In genomic region chrX:40092808-40093435, GRCh38 we compare ENCODE assay signal across 13 cellular contexts. TPM values are rescaled to one million over a fixed set of nuclear protein-coding genes. Genes with fewer than 3 reads are reported as not detected.
DNase-seq lines count a peak whose midpoint lies in the region; ATAC-seq, FAIRE-seq and TF ChIP-seq lines count a peak whose summit lies in the region.
"Had no signal": no experiment of that assay in that cellular context is flagged by ENCODE, and none has a peak within 500 bp of the region (broad histone marks: within the 10 kb centered on the region; RNA-seq: fewer than 3 reads in every experiment).

No MANE protein-coding gene starts in this region.

- DNase-seq in HepG2 (ENCODE audit: low spot score): no peak
- no peak for DNase-seq in right lobe of liver
- DNase-seq in Panc1 (ENCODE audit: low read depth, low spot score): no peak
- DNase-seq in NCI-H1930 (lab: John Stamatoyannopoulos, UW): no peak
- DNase-seq in pancreas: no peak
- DNase-seq: activated CD4-positive, alpha-beta T cell treated with anti-CD3 and anti-CD28 coated beads for 1 hour; cortex of kidney; NCI-H187; NCI-H82; ovary had no signal

- no peak for ATAC-seq in HepG2
- no peak for ATAC-seq in right lobe of liver
- ATAC-seq in Panc1: no peak
- ATAC-seq in HG02759 (IDR thresholded peaks at IDR 0.05; ENCODE audit: unreplicated experiment): no peak
- no peak for ATAC-seq in HG03521 (IDR thresholded peaks at IDR 0.05; ENCODE audit: unreplicated experiment)
- no peak for ATAC-seq in pancreas

- FAIRE-seq in HepG2 (lab: Jason Lieb, UNC) (no peak), pancreas (lab: Jason Lieb, UNC) (no peak)

- H3K36me3 ChIP-seq in HepG2 (replicated peaks in 1 of 2; ENCODE audit: control insufficient read depth in 1 of 2, insufficient read depth in 2 of 2, low read length in 2 of 2) (no peaks in the 10 kb centered on the region), right lobe of liver (no peaks in the 10 kb centered on the region), Panc1 (ENCODE audit: control insufficient read depth, insufficient read depth, low read length) (no peaks in the 10 kb centered on the region), pancreas (no peaks in the 10 kb centered on the region)
- H3K36me3 ChIP-seq: ovary had no signal

- TF ChIP-seq CTCF in HepG2 (CRISPR knock-in tag; IDR thresholded peaks at IDR 0.05): no peak
- TF ChIP-seq CTCF in right lobe of liver (IDR thresholded peaks at IDR 0.05): no peak
- TF ChIP-seq CTCF in Panc1 (IDR thresholded peaks at IDR 0.05): no peak
- no peak for TF ChIP-seq CTCF in pancreas (IDR thresholded peaks at IDR 0.05)

- H3K4me1 ChIP-seq in HepG2 (ENCODE audit: insufficient read depth, low read length): peaks cover 53% of the 10 kb centered on the region
- H3K4me1 ChIP-seq in right lobe of liver: peaks cover 0 to 29% (median 3%) of the 10 kb centered on the region in 4 donors
- H3K4me1 ChIP-seq in Panc1 (ENCODE audit: control insufficient read depth, insufficient read depth, low read length): peaks cover 11% of the 10 kb centered on the region
- H3K4me1 ChIP-seq in pancreas: peaks cover 0 to 12% (median 0%) of the 10 kb centered on the region in 3 donors

- H3K9me3 ChIP-seq in HepG2 (ENCODE audit: low read length): no peaks in the 10 kb centered on the region
- no peaks in the 10 kb centered on the region for H3K9me3 ChIP-seq in right lobe of liver
- no peaks in the 10 kb centered on the region for H3K9me3 ChIP-seq in Panc1 (ENCODE audit: control insufficient read depth, insufficient read depth, low read depth, low read length)
- no peaks in the 10 kb centered on the region for H3K9me3 ChIP-seq in pancreas
- H3K9me3 ChIP-seq: ovary had no signal

- no peaks in the 10 kb centered on the region for H3K27me3 ChIP-seq in HepG2 (ENCODE audit: control insufficient read depth in 1 of 2, insufficient read depth in 2 of 2, low read length in 2 of 2)
- peaks cover 0 to 4% of the 10 kb centered on the region in 2 donors for H3K27me3 ChIP-seq in right lobe of liver
- H3K27me3 ChIP-seq in Panc1 (ENCODE audit: control insufficient read depth, insufficient read depth, low read length): no peaks in the 10 kb centered on the region
- H3K27me3 ChIP-seq in pancreas: no peaks in the 10 kb centered on the region
- H3K27me3 ChIP-seq: ovary had no signal

- TF ChIP-seq EP300 in HepG2 (IDR thresholded peaks at IDR 0.05; ENCODE audit: low read depth in 2 of 2, low read length in 2 of 2) (no peak), HepG2 (CRISPR knock-in tag; IDR thresholded peaks at IDR 0.05; ENCODE audit: borderline replicate concordance) (no peak)

- H4K20me1 ChIP-seq in HepG2 (ENCODE audit: insufficient read depth, low read length): peaks cover 63% of the 10 kb centered on the region

- H2AFZ ChIP-seq in HepG2 (ENCODE audit: low read length): no peak overlapping the region

- no peak overlapping the region for H3K4me2 ChIP-seq in HepG2 (ENCODE audit: low read depth, low read length)

- no peak for TF ChIP-seq RAD21 in HepG2 (CRISPR knock-in tag; IDR thresholded peaks at IDR 0.05)

- H3K27ac ChIP-seq in HepG2 (ENCODE audit: extremely low read length, insufficient read depth, low read length) (no peak overlapping the region), right lobe of liver (no peak overlapping the region), Panc1 (ENCODE audit: low read length) (peak overlapping the region; percentile 73), pancreas (no peak overlapping the region)

- TF ChIP-seq POLR2A in HepG2 (IDR thresholded peaks at IDR 0.05; ENCODE audit: insufficient read depth in 1 of 2, low read depth in 2 of 2, low read length in 2 of 2): no peak
- no peak for TF ChIP-seq POLR2A in right lobe of liver (IDR thresholded peaks at IDR 0.05)

- intact Hi-C loops in HepG2 (cut with micrococcal nuclease; ENCODE audit: unreplicated experiment) (no loop called here), right lobe of liver (cut with DNase I) (no loop called here), Panc1 (cut with micrococcal nuclease; ENCODE audit: unreplicated experiment) (loop anchor here (5.0 kb wide), 1 partner anchor 79 kb away; no protein-coding TSS in a partner anchor), pancreas (cut with DNase I) (no loop called here)

- in situ Hi-C loops in HepG2 (cut with HindIII; ENCODE audit: extremely low pct_ligation_motif_present, low pct_unique_long_range_greater_than_20kb): no loop called here
- in situ Hi-C loops in Panc1 (cut with HindIII; ENCODE audit: low pct_unique_long_range_greater_than_20kb, low sequenced_read_pairs): no loop called here

- CTCF ChIA-PET in HepG2 (lab: Yijun Ruan, JAX; ENCODE audit: low intra/inter-chr PET ratio, low total read pairs) (no interaction called here), Panc1 (lab: Charles Lee) (interaction anchor here (0.6 kb wide), 1 partner anchor 12 kb away, joined by 3 read pairs; no protein-coding TSS in a partner anchor)

- TSS peak; percentile 21 for BruUV-seq in HepG2 (replicated peaks; lab: Mats Ljungman, UMichigan)
- TSS peak; percentile 43 for BruUV-seq in Panc1 (replicated peaks; lab: Mats Ljungman, UMichigan)

- no peak overlapping the region for H3K9ac ChIP-seq in HepG2 (ENCODE audit: insufficient read depth, low read depth, low read length)

- POLR2A ChIA-PET in HepG2 (lab: Yijun Ruan, JAX): interaction anchor here (1.3 to 1.9 kb wide), 4 partner anchors 11 to 80 kb away, joined by 3 to 10 read pairs (median 4); no protein-coding TSS in a partner anchor
- POLR2A ChIA-PET in Panc1 (lab: Charles Lee): no interaction called here

- 83% methylated on average over 7 of the region's 9 CpGs for WGBS in HepG2 (ENCODE audit: low lambda C conversion rate)
- 40% methylated on average over 9 of the region's 9 CpGs for WGBS in right lobe of liver (ENCODE audit: insufficient coverage, low coverage, low lambda C conversion rate, missing lambda C conversion rate)
- 42 to 76% methylated on average over 9 of the region's 9 CpGs for WGBS in pancreas, 2 donors

- H3K79me2 ChIP-seq in HepG2 (ENCODE audit: insufficient read depth, low read length): peaks cover 75% of the 10 kb centered on the region

- H3K4me3 ChIP-seq in HepG2 (replicated peaks in 1 of 3; ENCODE audit: insufficient read depth in 1 of 3, low read depth in 2 of 3, low read length in 3 of 3): no peak overlapping the region
- no peak overlapping the region for H3K4me3 ChIP-seq in right lobe of liver
- H3K4me3 ChIP-seq in Panc1 (ENCODE audit: low read depth in 2 of 2, low read length in 2 of 2): peak overlapping the region; percentile 53 to 64
- H3K4me3 ChIP-seq in iPS-11a (ENCODE audit: low read depth, low read length): peak overlapping the region; percentile 53
- H3K4me3 ChIP-seq in pancreas: no peak overlapping the region
- H3K4me3 ChIP-seq: ovary had no signal

TF ChIP-seq in HepG2, 621 proteins besides CTCF, POLR2A, EP300 and RAD21 (continues in another document):
- TF ChIP-seq ZNF383 (CRISPR knock-in tag; IDR thresholded peaks at IDR 0.05; ENCODE audit: borderline replicate concordance): no peak
- TF ChIP-seq ZMYM4 (CRISPR knock-in tag; IDR thresholded peaks at IDR 0.05): no peak
- no peak for TF ChIP-seq GLMP (CRISPR knock-in tag; IDR thresholded peaks at IDR 0.05; ENCODE audit: borderline replicate concordance)
- TF ChIP-seq ZNF790 (CRISPR knock-in tag; IDR thresholded peaks at IDR 0.05; ENCODE audit: borderline replicate concordance): no peak
- no peak for TF ChIP-seq ZNF329 (CRISPR knock-in tag; IDR thresholded peaks at IDR 0.05; ENCODE audit: low read depth)
- TF ChIP-seq KAT8 (CRISPR knock-in tag; IDR thresholded peaks at IDR 0.05): no peak

RNA-seq across cellular contexts. Expression of gene BCOR, which starts 4.8 kb away (rescaled TPM):
- 15.2 and 18.6 TPM in 2 replicates for total RNA-seq in HepG2 (2016; rRNA removed; fragmentation: Illumina TruSeq; extraction: Trizol)
- total RNA-seq in HepG2 (2016; cell fraction: cytosol; rRNA removed; fragmentation: Illumina TruSeq; extraction: Trizol; ENCODE audit: low read depth): 3.2 and 4.8 TPM in 2 replicates
- 13.9 and 15.9 TPM in 2 replicates for total RNA-seq in HepG2 (2016; cell fraction: insoluble cytoplasmic fraction; rRNA removed; fragmentation: Illumina TruSeq; extraction: Trizol)
- total RNA-seq in HepG2 (2016; cell fraction: membrane; rRNA removed; fragmentation: Illumina TruSeq; extraction: Trizol): 7.4 and 7.6 TPM in 2 replicates
- total RNA-seq in HepG2 (2016; cell fraction: nucleus; rRNA removed; fragmentation: Illumina TruSeq; extraction: Trizol): 18.8 and 25.8 TPM in 2 replicates
- 14.3 and 15.2 TPM in 2 replicates for polyA plus RNA-seq in HepG2 (2011; rRNA removed)
- 11.5 and 13.8 TPM in 2 replicates for polyA plus RNA-seq in HepG2 (2011; cell fraction: cytosol; rRNA removed)
- polyA plus RNA-seq in HepG2 (2011; cell fraction: nucleus; rRNA removed): 30.4 and 30.6 TPM in 2 replicates
- polyA plus RNA-seq in HepG2 (2012): 27.3 and 29.3 TPM in 2 replicates
- 1.2 and 1.3 TPM in 2 replicates for polyA plus RNA-seq in HepG2 (2016; cell fraction: cytosol; fragmentation: Illumina TruSeq; extraction: Trizol; ENCODE audit: low read depth)
- 17.4 and 18.4 TPM in 2 replicates for polyA plus RNA-seq in HepG2 (2016; cell fraction: insoluble cytoplasmic fraction; fragmentation: Illumina TruSeq; extraction: Trizol; ENCODE audit: low read depth)
- polyA plus RNA-seq in HepG2 (2016; cell fraction: membrane; fragmentation: Illumina TruSeq; extraction: Trizol; ENCODE audit: low read depth): 1.3 and 1.9 TPM in 2 replicates
- 27.4 and 28.9 TPM in 2 replicates for polyA plus RNA-seq in HepG2 (2016; cell fraction: nucleus; fragmentation: Illumina TruSeq; extraction: Trizol; ENCODE audit: insufficient read depth, low read depth)
- polyA minus RNA-seq in HepG2 (2011; rRNA and poly(A)+ RNA removed; ENCODE audit: low replicate concordance): 18.3 and 32.5 TPM in 2 replicates
- polyA minus RNA-seq in HepG2 (2011; cell fraction: cytosol; rRNA and poly(A)+ RNA removed): 40.3 and 40.4 TPM in 2 replicates
- polyA minus RNA-seq in HepG2 (2011; cell fraction: nucleus; rRNA and poly(A)+ RNA removed): 31.8 TPM in 2 replicates
- 10 to 100 TPM in 4 of 6 experiments, 1 to 10 TPM in 2; 9.4 to 16.6 (median 12.0) TPM for total RNA-seq in right lobe of liver
- total RNA-seq in Panc1 (2021; ENCODE audit: unreplicated experiment): 48.3 TPM
- 33.8 TPM for polyA plus RNA-seq in Panc1 (2012; ENCODE audit: insufficient read length)
- total RNA-seq in pancreas: 10 to 100 TPM in 5 of 6 donors, 1 to 10 TPM in 1; 9.8 to 18.4 (median 13.2) TPM
- 10 to 100 TPM in 1 of 2 donors, 1 to 10 TPM in 1; 6.3 to 14.3 TPM for polyA plus RNA-seq in pancreas

Comparison
In these comparisons a context has a peak if more than half of its experiments do, and no peak if none do; other contexts are left out.
1. H3K4me3 ChIP-seq: peak in Panc1 (2 of 2) and iPS-11a (single experiment); none in HepG2 (0 of 3), right lobe of liver (0 of 3) and pancreas (0 of 4).